ENCODE assay signal across 29 cellular contexts in genomic region chr6:73062837-73063236, GRCh38.
A peak's percentile ranks its signal among the peaks of the same experiment; 100 is the strongest.
DNase-seq lines count a peak whose midpoint lies in the region; ATAC-seq and TF ChIP-seq lines count a peak whose summit lies in the region.
"Had no signal": no experiment of that assay in that cellular context is flagged by ENCODE, and none has a peak within 500 bp of the region (broad histone marks: within the 10 kb centered on the region; RNA-seq: fewer than 3 reads in every experiment).

No MANE protein-coding gene starts in this region.

- no peak overlapping the region for H2BK5ac ChIP-seq in IMR-90 (ENCODE audit: low read depth, low read length, poor library complexity, severe bottlenecking)

- H3K4ac ChIP-seq in IMR-90 (ENCODE audit: low read depth, low read length), result no peak overlapping the region

- H2BK15ac ChIP-seq in IMR-90 (ENCODE audit: low read depth, low read length), result no peak overlapping the region

- H2AK9ac ChIP-seq in IMR-90 (replicated peaks; ENCODE audit: low read depth, low read length, poor library complexity), result no peak overlapping the region

- CTCF ChIA-PET in IMR-90 (lab: Yijun Ruan, JAX), result no interaction called here

- H2AFZ ChIP-seq in ACC112 (ENCODE audit: low read length, unreplicated experiment), result peak overlapping the region; percentile 6
- no peak overlapping the region for H2AFZ ChIP-seq in IMR-90 (replicated peaks; ENCODE audit: low read length, poor library complexity)

- TF ChIP-seq POLR2A in IMR-90 (IDR thresholded peaks at IDR 0.05; ENCODE audit: low read depth, low read length), result no peak

- no peak overlapping the region for H3K18ac ChIP-seq in IMR-90 (ENCODE audit: low read depth, low read length)

- DNase-seq in IMR-90 (no peak), astrocyte of the cerebellum (ENCODE audit: low read depth) (peak; percentile 76), iris pigment epithelial cell (ENCODE audit: low read depth) (peak; percentile 27), globus pallidus (ENCODE audit: low spot score) (no peak)
- no peak for DNase-seq in activated CD4-positive, alpha-beta T cell treated with anti-CD3 and anti-CD28 coated beads, Interleukin-2, amount 50 U/mL, for 48 hours
- DNase-seq: 8988T; activated CD4-positive, alpha-beta memory T cell treated with anti-CD3 and anti-CD28 coated beads for 36 hours; activated T-cell treated with anti-CD3 and anti-CD28 coated beads, Interleukin-2, amount 50 U/mL, for 72 hours; brain microvascular endothelial cell; CD8-positive, alpha-beta T cell; cerebellar nuclear complex; dorsolateral prefrontal cortex; gastrocnemius medialis; lower lobe of right lung; NCI-H1105; NCI-H2029; NCI-H524 treated with DMSO at 0.1 percent for 48 hours; OCI-M1; ovary; stimulated activated CD4-positive, alpha-beta T cell treated with anti-CD3 and anti-CD28 coated beads, Interleukin-1b, Interleukin-23, amount 100 ng/mL, for 48 hours; thyroid gland; uterus had no signal

- H3K14ac ChIP-seq in IMR-90 (replicated peaks; ENCODE audit: low read depth, low read length), result no peak overlapping the region

- POLR2A ChIA-PET in IMR-90 (lab: Charles Lee; ENCODE audit: unreplicated experiment), result no interaction called here

- no peaks in the 10 kb centered on the region for H3K79me1 ChIP-seq in IMR-90 (ENCODE audit: low read depth in 1 of 2, low read length in 2 of 2)

- H3K27me3 ChIP-seq in ACC112 (ENCODE audit: insufficient read depth, low read length) (no peaks in the 10 kb centered on the region), IMR-90 (ENCODE audit: control insufficient read depth, insufficient read depth, low read length) (no peaks in the 10 kb centered on the region)
- H3K27me3 ChIP-seq: brain microvascular endothelial cell, dorsolateral prefrontal cortex, esophagus muscularis mucosa, gastrocnemius medialis, ovary, right atrium auricular region, thyroid gland, uterus had no signal

- TF ChIP-seq CTCF in IMR-90 (conservative IDR thresholded peaks at IDR 0.05; ENCODE audit: low read depth, low read length), result no peak
- TF ChIP-seq CTCF in astrocyte of the cerebellum (IDR thresholded peaks at IDR 0.05; ENCODE audit: low read depth, low read length, missing control alignments), result no peak

- intact Hi-C loops in IMR-90 (cut with micrococcal nuclease), result no loop called here

- ATAC-seq in IMR-90 (ENCODE audit: low read depth) (0 out of 2 replicates have a peak, but pooled peaks have one; percentile 11), GM18520 (IDR thresholded peaks at IDR 0.05; ENCODE audit: unreplicated experiment) (no peak), HG02588 (IDR thresholded peaks at IDR 0.05; ENCODE audit: unreplicated experiment) (no peak)
- ATAC-seq: activated CD4-positive, CD25-positive, alpha-beta regulatory T cell treated with anti-CD3 and anti-CD28 coated beads, Interleukin-2, amount 50 U/mL, for 24 hours; activated T-cell treated with anti-CD3 and anti-CD28 coated beads, Interleukin-2, amount 50 U/mL, for 72 hours; CD8-positive, alpha-beta T cell; gastrocnemius medialis; lower lobe of right lung had no signal

- no peak overlapping the region for H4K8ac ChIP-seq in IMR-90 (ENCODE audit: low read depth in 2 of 2, low read length in 2 of 2)

- H3K79me2 ChIP-seq in ACC112 (ENCODE audit: control insufficient read depth, insufficient read depth, low read length, unreplicated experiment), result no peaks in the 10 kb centered on the region

- dilution Hi-C loops in IMR-90 (cut with HindIII; ENCODE audit: low sequenced_read_pairs, unreplicated experiment), result no loop called here

- no peak overlapping the region for H3K23ac ChIP-seq in IMR-90 (ENCODE audit: low read depth, low read length)

- H3K4me3 ChIP-seq in ACC112 (ENCODE audit: low read depth, low read length) (no peak overlapping the region), IMR-90 (ENCODE audit: insufficient read depth, low read depth, low read length) (no peak overlapping the region), astrocyte of the cerebellum (ENCODE audit: low read depth, low read length) (no peak overlapping the region)
- H3K4me3 ChIP-seq: dorsolateral prefrontal cortex, esophagus muscularis mucosa, gastrocnemius medialis, lower lobe of right lung, ovary, right atrium auricular region, SK-N-MC, thyroid gland, uterus had no signal

- in situ Hi-C loops in IMR-90 (cut with MboI; ENCODE audit: low sequenced_read_pairs) (no loop called here), astrocyte of the cerebellum (cut with HindIII; ENCODE audit: low sequenced_read_pairs) (no loop called here)

- no peaks in the 10 kb centered on the region for H3K9me3 ChIP-seq in IMR-90 (ENCODE audit: control insufficient read depth, insufficient read depth, low read length)
- H3K9me3 ChIP-seq: esophagus muscularis mucosa, gastrocnemius medialis, lower lobe of right lung, ovary, right atrium auricular region, thyroid gland, uterus had no signal

- H4K91ac ChIP-seq in IMR-90 (ENCODE audit: insufficient read depth, low read depth, low read length), result no peak overlapping the region

- H3K56ac ChIP-seq in IMR-90 (ENCODE audit: extremely low read depth, insufficient read depth, low read length), result no peak overlapping the region

- BruUV-seq in IMR-90 (replicated peaks; lab: Mats Ljungman, UMichigan), result no TSS peak

- no peak overlapping the region for H2BK20ac ChIP-seq in IMR-90 (ENCODE audit: low read depth, low read length)

- H3K36me3 ChIP-seq in ACC112 (ENCODE audit: insufficient read depth, low read length), result no peaks in the 10 kb centered on the region
- H3K36me3 ChIP-seq in IMR-90 (ENCODE audit: control insufficient read depth, insufficient read depth, low read length), result no peaks in the 10 kb centered on the region
- H3K36me3 ChIP-seq: brain microvascular endothelial cell, esophagus muscularis mucosa, gastrocnemius medialis, lower lobe of right lung, ovary, right atrium auricular region, thyroid gland, uterus had no signal

- no peak overlapping the region for H3K4me2 ChIP-seq in IMR-90 (ENCODE audit: low read depth, low read length)

- no peak for TF ChIP-seq RAD21 in IMR-90 (IDR thresholded peaks at IDR 0.05; ENCODE audit: low read length)

- no CpG with 5 or more reads among the region's 2 CpGs for WGBS in IMR-90 (ENCODE audit: extremely low coverage in 2 of 2, insufficient read length in 1 of 2), 2 experiments

- no peak overlapping the region for H2AK5ac ChIP-seq in IMR-90 (ENCODE audit: low read depth, low read length)

- no peaks in the 10 kb centered on the region for H4K20me1 ChIP-seq in IMR-90 (ENCODE audit: insufficient read depth, low read length)

- H3K9ac ChIP-seq in IMR-90 (ENCODE audit: low read depth, low read length), result no peak overlapping the region

- H3K9me1 ChIP-seq in IMR-90 (ENCODE audit: insufficient read depth, low read length), result no peaks in the 10 kb centered on the region; the same call in 1 of the 2 replicates

- H3K27ac ChIP-seq in ACC112 (ENCODE audit: low read depth, low read length) (no peak overlapping the region), IMR-90 (ENCODE audit: insufficient read depth, low read length) (no peak overlapping the region)
- H3K27ac ChIP-seq: brain microvascular endothelial cell, dorsolateral prefrontal cortex, esophagus muscularis mucosa, gastrocnemius medialis, lower lobe of right lung, ovary, right atrium auricular region, thyroid gland, uterus had no signal

- no peak overlapping the region for H2BK120ac ChIP-seq in IMR-90 (ENCODE audit: low read depth, low read length)

- peaks cover 16% of the 10 kb centered on the region for H3K4me1 ChIP-seq in ACC112 (ENCODE audit: control insufficient read depth, insufficient read depth, low read length, unreplicated experiment)
- no peaks in the 10 kb centered on the region for H3K4me1 ChIP-seq in IMR-90 (ENCODE audit: control insufficient read depth, insufficient read depth, low read length)
- H3K4me1 ChIP-seq: esophagus muscularis mucosa, gastrocnemius medialis, lower lobe of right lung, right atrium auricular region, thyroid gland, uterus had no signal

- H4K5ac ChIP-seq in IMR-90 (ENCODE audit: low read depth, low read length), result no peak overlapping the region

TF ChIP-seq in IMR-90, 13 proteins besides CTCF, POLR2A, EP300 and RAD21:
- TF ChIP-seq CEBPB (IDR thresholded peaks at IDR 0.05; ENCODE audit: low read depth, low read length) (no peak), MAZ (IDR thresholded peaks at IDR 0.05; ENCODE audit: borderline replicate concordance, low read depth, low read length) (no peak), MXI1 (IDR thresholded peaks at IDR 0.05; ENCODE audit: borderline replicate concordance, low read depth, low read length) (no peak), USF2 (IDR thresholded peaks at IDR 0.05; ENCODE audit: low read depth, low read length) (no peak), RFX5 (IDR thresholded peaks at IDR 0.05; ENCODE audit: low read depth, low read length) (no peak), SMC3 (IDR thresholded peaks at IDR 0.05; ENCODE audit: low read depth, low read length) (no peak), FOS (IDR thresholded peaks at IDR 0.05; ENCODE audit: low read depth, low read length) (no peak), NFE2L2 (IDR thresholded peaks at IDR 0.05; ENCODE audit: low read depth, low read length) (no peak)

Comparison
In these comparisons a context has a peak if more than half of its experiments do, and no peak if none do; other contexts are left out.
1. DNase-seq: peak in astrocyte of the cerebellum (single experiment) and iris pigment epithelial cell (single experiment); none in IMR-90 (single experiment), activated CD4-positive, alpha-beta T cell treated with anti-CD3 and anti-CD28 coated beads, Interleukin-2, amount 50 U/mL, for 48 hours (0 of 2) and globus pallidus (single experiment).